Comparison of ENCODE assay signal across 11 cellular contexts in the genomic region with DNA sequence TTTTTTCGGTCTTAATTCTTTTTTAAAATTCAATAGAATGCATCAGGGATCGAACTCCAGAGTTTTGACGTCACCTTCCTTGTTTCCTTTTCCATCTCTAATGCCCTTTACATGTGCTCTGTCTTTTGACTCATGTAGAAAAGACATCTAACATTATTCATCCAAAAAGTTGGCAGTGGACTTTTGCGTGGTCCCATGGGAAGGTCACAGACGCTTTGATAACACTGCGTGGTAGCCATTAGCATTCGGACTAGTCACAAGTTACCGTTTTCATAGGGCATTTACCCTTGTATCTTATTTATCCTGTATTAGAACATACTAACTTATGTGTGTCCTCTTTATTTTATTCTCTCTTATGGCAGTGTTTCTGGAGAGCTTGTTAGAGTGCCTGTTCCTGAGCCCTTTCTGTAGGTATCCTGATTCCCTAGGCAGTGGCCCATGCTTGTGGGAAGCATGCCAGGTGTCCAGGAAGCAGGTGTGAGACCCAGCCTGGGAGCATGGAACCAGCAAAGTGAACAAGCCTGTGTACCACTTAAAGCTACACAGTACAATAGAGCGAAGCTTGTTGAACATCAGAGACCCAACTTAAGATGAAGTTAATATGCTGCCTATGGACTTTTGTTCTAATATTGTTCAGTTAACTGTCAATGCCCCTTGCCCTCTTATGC.
DNase-seq lines count a peak whose midpoint lies in the region; ATAC-seq, FAIRE-seq and TF ChIP-seq lines count a peak whose summit lies in the region.
"Had no signal": no experiment of that assay in that cellular context is flagged by ENCODE, and none has a peak within 500 bp of the region (broad histone marks: within the 10 kb centered on the region; RNA-seq: fewer than 3 reads in every experiment).

No MANE protein-coding gene starts in this region.

- H3K4me1 ChIP-seq in duodenal mucosa (ENCODE audit: control insufficient read depth in 1 of 2, insufficient read depth in 2 of 2, low read length in 2 of 2) (peaks cover 30 to 48% of the 10 kb centered on the region in 2 donors), gastrocnemius medialis (peaks cover 66 to 75% of the 10 kb centered on the region in 2 donors)

- peak overlapping the region in 1 of 2 donors; percentile 10 for H3K4me3 ChIP-seq in duodenal mucosa (ENCODE audit: low read depth in 1 of 2, low read length in 2 of 2)
- H3K4me3 ChIP-seq in gastrocnemius medialis, result no peak overlapping the region

- intact Hi-C loops in gastrocnemius medialis (cut with DNase I; ENCODE audit: low total_unique reads), result no loop called here

- no peak for TF ChIP-seq CTCF in gastrocnemius medialis (IDR thresholded peaks at IDR 0.05 in 4 of 5, conservative IDR thresholded peaks at IDR 0.05 in 1 of 5)

- TF ChIP-seq POLR2A in gastrocnemius medialis (IDR thresholded peaks at IDR 0.05), result no peak
- TF ChIP-seq POLR2A in GM12891 (IDR thresholded peaks at IDR 0.05; ENCODE audit: low read depth, low read length), result no peak

- no peak for FAIRE-seq in GM12891 (lab: Jason Lieb, UNC)
- FAIRE-seq: A204.1 had no signal

- H3K27ac ChIP-seq in duodenal mucosa (ENCODE audit: low read depth, low read length), result peak overlapping the region; percentile 15
- peak overlapping the region in 3 of 4 donors; percentile 33 to 46 (median 38) for H3K27ac ChIP-seq in gastrocnemius medialis

- in situ Hi-C loops in gastrocnemius medialis (cut with MboI; ENCODE audit: low sequenced_read_pairs in 4 of 4), result no loop called here

- H3K9me3 ChIP-seq in duodenal mucosa (ENCODE audit: control insufficient read depth in 1 of 2, low read length in 2 of 2) (no peaks in the 10 kb centered on the region), gastrocnemius medialis (no peaks in the 10 kb centered on the region)

- DNase-seq in NCI-H1417 (lab: John Stamatoyannopoulos, UW) (peak; percentile 44 to 83 (median 75)), NCI-H1417 treated with DMSO at 0.1 percent for 48 hours (lab: John Stamatoyannopoulos, UW) (no peak), NCI-H2196 (lab: John Stamatoyannopoulos, UW; ENCODE audit: unreplicated experiment) (peak; percentile 55), gastrocnemius medialis (no peak), GM12891 (ENCODE audit: insufficient read length, low spot score) (no peak)
- no peak for DNase-seq in stimulated activated CD4-positive, alpha-beta T cell treated with anti-CD3 and anti-CD28 coated beads, Interleukin-4, amount 100 ng/mL, for 1 hour
- DNase-seq: GOT3, KG1 had no signal

- H3K27me3 ChIP-seq in duodenal mucosa (ENCODE audit: control insufficient read depth in 1 of 2, insufficient read depth in 2 of 2, low read length in 2 of 2) (no peaks in the 10 kb centered on the region), gastrocnemius medialis (no peaks in the 10 kb centered on the region)

- ATAC-seq in gastrocnemius medialis (no peak), GM21786 (IDR thresholded peaks at IDR 0.05; ENCODE audit: unreplicated experiment) (no peak)

- H3K9ac ChIP-seq in duodenal mucosa (ENCODE audit: low read depth in 1 of 2, low read length in 2 of 2), result no peak overlapping the region

- peaks cover 3 to 12% of the 10 kb centered on the region in 2 donors for H3K36me3 ChIP-seq in duodenal mucosa (ENCODE audit: control insufficient read depth in 1 of 2, insufficient read depth in 2 of 2, low read length in 2 of 2)
- H3K36me3 ChIP-seq in gastrocnemius medialis, result peaks cover 0 to 6% of the 10 kb centered on the region in 2 donors

TF ChIP-seq in GM12891, 5 proteins besides CTCF, POLR2A, EP300 and RAD21:
- TF ChIP-seq POLR2AphosphoS5 (IDR thresholded peaks at IDR 0.05; ENCODE audit: low read depth, low read length) (no peak), TAF1 (IDR thresholded peaks at IDR 0.05; ENCODE audit: low read depth, low read length) (no peak), POU2F2 (IDR thresholded peaks at IDR 0.05; ENCODE audit: low read depth, low read length) (no peak), PAX5 (IDR thresholded peaks at IDR 0.05; ENCODE audit: insufficient read depth, low read length, severe bottlenecking) (no peak), SPI1 (IDR thresholded peaks at IDR 0.05; ENCODE audit: low read depth, low read length) (no peak)

Comparison
In these comparisons a context has a peak if more than half of its experiments do, and no peak if none do; other contexts are left out.
1. DNase-seq: peak in NCI-H1417 (3 of 3) and NCI-H2196 (single experiment); none in NCI-H1417 treated with DMSO at 0.1 percent for 48 hours (single experiment), gastrocnemius medialis (0 of 2), stimulated activated CD4-positive, alpha-beta T cell treated with anti-CD3 and anti-CD28 coated beads, Interleukin-4, amount 100 ng/mL, for 1 hour (single experiment) and GM12891 (single experiment).